ENCODE assay signal across 4 cellular contexts in the genomic region with DNA sequence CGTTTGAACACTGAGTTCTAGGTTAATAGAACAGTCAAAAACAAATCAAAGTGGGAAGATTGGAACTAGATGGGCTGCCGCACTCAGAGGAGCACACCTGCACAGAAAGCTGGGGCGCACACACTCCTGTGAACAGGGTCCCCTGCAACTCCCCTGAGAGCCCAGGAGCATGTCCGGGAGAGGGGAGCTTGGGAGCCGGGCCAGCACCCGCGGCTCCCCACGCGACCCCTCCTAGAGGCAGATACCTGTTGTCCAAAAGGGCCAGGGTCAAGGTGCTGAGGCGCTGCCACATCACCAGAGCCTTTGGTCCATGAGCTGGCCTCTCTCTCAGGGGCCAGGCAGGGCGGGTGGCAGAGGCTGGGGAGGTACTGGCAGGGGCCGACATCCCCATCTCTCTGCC. TPM values are rescaled to one million over a fixed set of nuclear protein-coding genes. Genes with fewer than 3 reads are reported as not detected.
"Had no signal": no experiment of that assay in that cellular context is flagged by ENCODE, and none has a peak within 500 bp of the region (broad histone marks: within the 10 kb centered on the region; RNA-seq: fewer than 3 reads in every experiment).

No MANE protein-coding gene starts in this region.

- ATAC-seq: GM12878 had no signal

- DNase-seq: GDM1, GF-D8 had no signal

- H3K4me3 ChIP-seq: GM12878 had no signal

RNA-seq across cellular contexts. Expression of gene NKX6-2, which starts 5.6 kb away (rescaled TPM):
- total RNA-seq: G401, GM12878 had no signal
